In genomic region chr3:182618085-182618732, GRCh38 we compare ENCODE assay signal across 8 cellular contexts.
DNase-seq lines count a peak whose midpoint lies in the region; ATAC-seq and TF ChIP-seq lines count a peak whose summit lies in the region.

No MANE protein-coding gene starts in this region.

- H3K36me3 ChIP-seq in H7 (replicated peaks; ENCODE audit: control insufficient read depth, insufficient read depth, low read length) = no peaks in the 10 kb centered on the region

- H3K4me3 Mint-ChIP-seq in chondrocyte (ENCODE audit: unreplicated experiment) (no peak overlapping the region), osteocyte (ENCODE audit: unreplicated experiment) (no peak overlapping the region)

- H3K27ac Mint-ChIP-seq in chondrocyte (ENCODE audit: unreplicated experiment) (no peak overlapping the region), osteocyte (ENCODE audit: unreplicated experiment) (no peak overlapping the region)

- no peak for ATAC-seq in HG03442 (IDR thresholded peaks at IDR 0.05; ENCODE audit: unreplicated experiment)
- ATAC-seq in GM21786 (IDR thresholded peaks at IDR 0.05; ENCODE audit: unreplicated experiment) = no peak
- ATAC-seq in GM18861 (IDR thresholded peaks at IDR 0.05; ENCODE audit: unreplicated experiment) = no peak

- H3K27me3 Mint-ChIP-seq in chondrocyte (ENCODE audit: low read depth) (peaks cover 9% of the 10 kb centered on the region), osteocyte (ENCODE audit: unreplicated experiment) (peaks cover 35% of the 10 kb centered on the region)

- no peak overlapping the region for H3K4me3 ChIP-seq in H7 (ENCODE audit: insufficient read depth, low read depth, low read length)

- no peaks in the 10 kb centered on the region for H3K4me1 Mint-ChIP-seq in chondrocyte (ENCODE audit: low read depth)
- peaks cover 1% of the 10 kb centered on the region for H3K4me1 Mint-ChIP-seq in osteocyte (ENCODE audit: unreplicated experiment)

- no peaks in the 10 kb centered on the region for H3K27me3 ChIP-seq in H7 (ENCODE audit: control insufficient read depth, insufficient read depth, low read length)

- TF ChIP-seq CTCF in chondrocyte (IDR thresholded peaks at IDR 0.05) (peak; percentile 86), osteocyte (IDR thresholded peaks at IDR 0.05) (peak; percentile 71)

- no peaks in the 10 kb centered on the region for H3K36me3 Mint-ChIP-seq in chondrocyte (ENCODE audit: low read depth)
- no peaks in the 10 kb centered on the region for H3K36me3 Mint-ChIP-seq in osteocyte (ENCODE audit: unreplicated experiment)

- peak; percentile 5 for DNase-seq in H7
- DNase-seq in NCI-H2227 (lab: John Stamatoyannopoulos, UW; ENCODE audit: unreplicated experiment) = peak; percentile 54
- DNase-seq in chondrocyte (ENCODE audit: low spot score) = no peak
- DNase-seq in osteocyte (ENCODE audit: extremely low spot score, unreplicated experiment) = no peak
- no peak for DNase-seq in AG08395 (ENCODE audit: low spot score)

- no peaks in the 10 kb centered on the region for H3K9me3 Mint-ChIP-seq in chondrocyte (ENCODE audit: low read depth)
- no peaks in the 10 kb centered on the region for H3K9me3 Mint-ChIP-seq in osteocyte (ENCODE audit: unreplicated experiment)

Comparison
In these comparisons a context has a peak if more than half of its experiments do, and no peak if none do; other contexts are left out.
1. DNase-seq: peak in H7 (single experiment) and NCI-H2227 (single experiment); none in chondrocyte (single experiment), osteocyte (single experiment) and AG08395 (single experiment).